Comparison of ENCODE assay signal across 13 cellular contexts in the genomic region with DNA sequence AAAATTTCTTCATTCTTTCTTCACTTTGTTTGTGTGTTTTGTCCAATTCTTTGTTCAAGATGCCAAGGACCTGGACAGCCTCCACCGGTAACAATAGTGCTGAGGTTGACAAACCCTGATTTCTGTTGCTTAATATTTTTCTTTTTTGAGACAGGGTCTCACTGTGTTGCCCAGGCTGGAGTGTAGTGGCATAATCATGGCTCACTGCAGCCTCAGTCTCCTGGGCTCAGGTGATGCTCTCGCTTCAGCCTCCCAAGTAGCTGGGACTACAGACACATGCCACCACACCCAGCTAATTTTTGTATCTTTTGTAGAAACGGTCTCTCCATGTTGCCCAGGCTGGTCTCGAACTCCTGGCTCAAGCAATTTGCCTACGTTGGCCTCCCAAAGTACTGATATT. TPM values are rescaled to one million over a fixed set of nuclear protein-coding genes. Genes with fewer than 3 reads are reported as not detected.
"Had no signal": no experiment of that assay in that cellular context is flagged by ENCODE, and none has a peak within 500 bp of the region (broad histone marks: within the 10 kb centered on the region; RNA-seq: fewer than 3 reads in every experiment).

No MANE protein-coding gene starts in this region.

RNA-seq across cellular contexts. Expression of gene TMEM61, which starts 16.6 kb away (rescaled TPM):
- total RNA-seq: activated B cell treated with CpG ODN at 0.5 μM for 24 hours; activated CD4-positive, alpha-beta memory T cell treated with anti-CD3 and anti-CD28 coated beads for 36 hours; activated CD4-positive, alpha-beta memory T cell treated with anti-CD3 and anti-CD28 coated beads, Interleukin-2, amount 10 ng/mL, durations not matched to agents 7 days and 5 days; activated CD4-positive, alpha-beta T cell treated with anti-CD3 and anti-CD28 coated beads for 36 hours; activated CD4-positive, alpha-beta T cell treated with anti-CD3 and anti-CD28 coated beads, Interleukin-2, amount 10 ng/mL, durations not matched to agents 24 days and 14 days; activated CD4-positive, alpha-beta T cell treated with anti-CD3 and anti-CD28 coated beads, Interleukin-2, amount 10 ng/mL, durations not matched to agents 7 days and 5 days; activated CD8-positive, alpha-beta memory T cell treated with anti-CD3 and anti-CD28 coated beads for 36 hours; activated CD8-positive, alpha-beta memory T cell treated with anti-CD3 and anti-CD28 coated beads, Interleukin-2, amount 10 ng/mL, durations not matched to agents 7 days and 5 days; activated CD8-positive, alpha-beta T cell treated with anti-CD3 and anti-CD28 coated beads for 36 hours; activated CD8-positive, alpha-beta T cell treated with anti-CD3 and anti-CD28 coated beads, Interleukin-2, amount 10 ng/mL, durations not matched to agents 7 days and 5 days; T-helper 1 cell treated with Interleukin-12 subunit alpha and Interleukin-12 subunit beta and Interleukin-4 antibody, amounts not matched to agents 30 ng/mL and 1 ng/mL, for 36 hours; T-helper 17 cell; T-helper 2 cell treated with Interferon-gamma antibody and Interleukin-4, amounts not matched to agents 100 ng/mL and 5 ng/mL, for 36 hours had no signal

RNA-seq across cellular contexts. Expression of gene BSND, which starts 34.9 kb away (rescaled TPM):
- total RNA-seq: activated B cell treated with CpG ODN at 0.5 μM for 24 hours; activated CD4-positive, alpha-beta memory T cell treated with anti-CD3 and anti-CD28 coated beads for 36 hours; activated CD4-positive, alpha-beta T cell treated with anti-CD3 and anti-CD28 coated beads for 36 hours; activated CD4-positive, alpha-beta T cell treated with anti-CD3 and anti-CD28 coated beads, Interleukin-2, amount 10 ng/mL, durations not matched to agents 24 days and 14 days; activated CD8-positive, alpha-beta memory T cell treated with anti-CD3 and anti-CD28 coated beads for 36 hours; activated CD8-positive, alpha-beta T cell treated with anti-CD3 and anti-CD28 coated beads for 36 hours; T-helper 1 cell treated with Interleukin-12 subunit alpha and Interleukin-12 subunit beta and Interleukin-4 antibody, amounts not matched to agents 30 ng/mL and 1 ng/mL, for 36 hours; T-helper 2 cell treated with Interferon-gamma antibody and Interleukin-4, amounts not matched to agents 100 ng/mL and 5 ng/mL, for 36 hours had no signal
